1 cellular context compared by ENCODE assay signal in genomic region chr1:25239681-25240541, GRCh38.
TF ChIP-seq lines count a peak whose summit lies in the region.

No MANE protein-coding gene starts in this region.

TF ChIP-seq in HEK293, 187 proteins besides CTCF, POLR2A, EP300 and RAD21 (continued from another document and continues in another):
- TF ChIP-seq, protein P1, sequence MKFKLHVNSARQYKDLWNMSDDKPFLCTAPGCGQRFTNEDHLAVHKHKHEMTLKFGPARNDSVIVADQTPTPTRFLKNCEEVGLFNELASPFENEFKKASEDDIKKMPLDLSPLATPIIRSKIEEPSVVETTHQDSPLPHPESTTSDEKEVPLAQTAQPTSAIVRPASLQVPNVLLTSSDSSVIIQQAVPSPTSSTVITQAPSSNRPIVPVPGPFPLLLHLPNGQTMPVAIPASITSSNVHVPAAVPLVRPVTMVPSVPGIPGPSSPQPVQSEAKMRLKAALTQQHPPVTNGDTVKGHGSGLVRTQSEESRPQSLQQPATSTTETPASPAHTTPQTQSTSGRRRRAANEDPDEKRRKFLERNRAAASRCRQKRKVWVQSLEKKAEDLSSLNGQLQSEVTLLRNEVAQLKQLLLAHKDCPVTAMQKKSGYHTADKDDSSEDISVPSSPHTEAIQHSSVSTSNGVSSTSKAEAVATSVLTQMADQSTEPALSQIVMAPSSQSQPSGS (tag by site-specific recombination; IDR thresholded peaks at IDR 0.05; ENCODE audit: low read depth): no peak
- TF ChIP-seq REPIN1 (tag by site-specific recombination; IDR thresholded peaks at IDR 0.05; ENCODE audit: low read depth) (no peak), ZNF843 (tag by site-specific recombination; IDR thresholded peaks at IDR 0.05) (peak; percentile 80), ZBTB7A (tag by site-specific recombination; IDR thresholded peaks at IDR 0.05; ENCODE audit: low read depth) (peak; percentile 62; the same call in 1 of the 2 replicates), ZFP37 (tag by site-specific recombination; IDR thresholded peaks at IDR 0.05) (peak; percentile 76; the same call in 1 of the 2 replicates), ZBTB48 (tag by site-specific recombination; IDR thresholded peaks at IDR 0.05) (peak; percentile 95), ZNF785 (tag by site-specific recombination; IDR thresholded peaks at IDR 0.05) (no peak), ZNF433 (tag by site-specific recombination; IDR thresholded peaks at IDR 0.05; ENCODE audit: low read depth) (no peak), GLI4 (tag by site-specific recombination; IDR thresholded peaks at IDR 0.05) (no peak), ZNF138 (tag by site-specific recombination; IDR thresholded peaks at IDR 0.05; ENCODE audit: borderline replicate concordance) (no peak), ZNF184 (tag by site-specific recombination; IDR thresholded peaks at IDR 0.05) (no peak), GLI2 (tag by site-specific recombination; IDR thresholded peaks at IDR 0.05; ENCODE audit: borderline replicate concordance, low read depth) (no peak), ZNF214 (tag by site-specific recombination; IDR thresholded peaks at IDR 0.05; ENCODE audit: borderline replicate concordance) (no peak), ZNF121 (tag by site-specific recombination; IDR thresholded peaks at IDR 0.05) (no peak), ZEB2 (tag by site-specific recombination; IDR thresholded peaks at IDR 0.05) (peak; percentile 96), ZNF560 (tag by site-specific recombination; IDR thresholded peaks at IDR 0.05; ENCODE audit: borderline replicate concordance) (no peak), ZNF24 (tag by site-specific recombination; IDR thresholded peaks at IDR 0.05) (peak; percentile 75; the same call in 1 of the 2 replicates), ZNF76 (tag by site-specific recombination; IDR thresholded peaks at IDR 0.05; ENCODE audit: borderline replicate concordance, low read depth) (peak; percentile 19; the same call in 1 of the 2 replicates), YY1 (tag by site-specific recombination; IDR thresholded peaks at IDR 0.05) (no peak), ZNF280D (tag by site-specific recombination; IDR thresholded peaks at IDR 0.05) (no peak), ZNF791 (tag by site-specific recombination; IDR thresholded peaks at IDR 0.05) (no peak), ZBTB17 (tag by site-specific recombination; IDR thresholded peaks at IDR 0.05) (peak; percentile 89), HOXC10 (CRISPR knock-in tag; IDR thresholded peaks at IDR 0.05) (no peak), KLF16 (tag by site-specific recombination; IDR thresholded peaks at IDR 0.05) (0 out of 2 replicates have a peak, but pooled peaks have one; percentile 70), ZBTB44 (tag by site-specific recombination; IDR thresholded peaks at IDR 0.05) (no peak), AEBP2 (tag by site-specific recombination; IDR thresholded peaks at IDR 0.05; ENCODE audit: borderline replicate concordance) (no peak)
- TF ChIP-seq, protein P2, sequence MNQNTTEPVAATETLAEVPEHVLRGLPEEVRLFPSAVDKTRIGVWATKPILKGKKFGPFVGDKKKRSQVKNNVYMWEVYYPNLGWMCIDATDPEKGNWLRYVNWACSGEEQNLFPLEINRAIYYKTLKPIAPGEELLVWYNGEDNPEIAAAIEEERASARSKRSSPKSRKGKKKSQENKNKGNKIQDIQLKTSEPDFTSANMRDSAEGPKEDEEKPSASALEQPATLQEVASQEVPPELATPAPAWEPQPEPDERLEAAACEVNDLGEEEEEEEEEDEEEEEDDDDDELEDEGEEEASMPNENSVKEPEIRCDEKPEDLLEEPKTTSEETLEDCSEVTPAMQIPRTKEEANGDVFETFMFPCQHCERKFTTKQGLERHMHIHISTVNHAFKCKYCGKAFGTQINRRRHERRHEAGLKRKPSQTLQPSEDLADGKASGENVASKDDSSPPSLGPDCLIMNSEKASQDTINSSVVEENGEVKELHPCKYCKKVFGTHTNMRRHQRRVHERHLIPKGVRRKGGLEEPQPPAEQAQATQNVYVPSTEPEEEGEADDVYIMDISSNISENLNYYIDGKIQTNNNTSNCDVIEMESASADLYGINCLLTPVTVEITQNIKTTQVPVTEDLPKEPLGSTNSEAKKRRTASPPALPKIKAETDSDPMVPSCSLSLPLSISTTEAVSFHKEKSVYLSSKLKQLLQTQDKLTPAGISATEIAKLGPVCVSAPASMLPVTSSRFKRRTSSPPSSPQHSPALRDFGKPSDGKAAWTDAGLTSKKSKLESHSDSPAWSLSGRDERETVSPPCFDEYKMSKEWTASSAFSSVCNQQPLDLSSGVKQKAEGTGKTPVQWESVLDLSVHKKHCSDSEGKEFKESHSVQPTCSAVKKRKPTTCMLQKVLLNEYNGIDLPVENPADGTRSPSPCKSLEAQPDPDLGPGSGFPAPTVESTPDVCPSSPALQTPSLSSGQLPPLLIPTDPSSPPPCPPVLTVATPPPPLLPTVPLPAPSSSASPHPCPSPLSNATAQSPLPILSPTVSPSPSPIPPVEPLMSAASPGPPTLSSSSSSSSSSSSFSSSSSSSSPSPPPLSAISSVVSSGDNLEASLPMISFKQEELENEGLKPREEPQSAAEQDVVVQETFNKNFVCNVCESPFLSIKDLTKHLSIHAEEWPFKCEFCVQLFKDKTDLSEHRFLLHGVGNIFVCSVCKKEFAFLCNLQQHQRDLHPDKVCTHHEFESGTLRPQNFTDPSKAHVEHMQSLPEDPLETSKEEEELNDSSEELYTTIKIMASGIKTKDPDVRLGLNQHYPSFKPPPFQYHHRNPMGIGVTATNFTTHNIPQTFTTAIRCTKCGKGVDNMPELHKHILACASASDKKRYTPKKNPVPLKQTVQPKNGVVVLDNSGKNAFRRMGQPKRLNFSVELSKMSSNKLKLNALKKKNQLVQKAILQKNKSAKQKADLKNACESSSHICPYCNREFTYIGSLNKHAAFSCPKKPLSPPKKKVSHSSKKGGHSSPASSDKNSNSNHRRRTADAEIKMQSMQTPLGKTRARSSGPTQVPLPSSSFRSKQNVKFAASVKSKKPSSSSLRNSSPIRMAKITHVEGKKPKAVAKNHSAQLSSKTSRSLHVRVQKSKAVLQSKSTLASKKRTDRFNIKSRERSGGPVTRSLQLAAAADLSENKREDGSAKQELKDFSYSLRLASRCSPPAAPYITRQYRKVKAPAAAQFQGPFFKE (tag by site-specific recombination; IDR thresholded peaks at IDR 0.05; ENCODE audit: borderline replicate concordance): no peak
- TF ChIP-seq, protein P3, sequence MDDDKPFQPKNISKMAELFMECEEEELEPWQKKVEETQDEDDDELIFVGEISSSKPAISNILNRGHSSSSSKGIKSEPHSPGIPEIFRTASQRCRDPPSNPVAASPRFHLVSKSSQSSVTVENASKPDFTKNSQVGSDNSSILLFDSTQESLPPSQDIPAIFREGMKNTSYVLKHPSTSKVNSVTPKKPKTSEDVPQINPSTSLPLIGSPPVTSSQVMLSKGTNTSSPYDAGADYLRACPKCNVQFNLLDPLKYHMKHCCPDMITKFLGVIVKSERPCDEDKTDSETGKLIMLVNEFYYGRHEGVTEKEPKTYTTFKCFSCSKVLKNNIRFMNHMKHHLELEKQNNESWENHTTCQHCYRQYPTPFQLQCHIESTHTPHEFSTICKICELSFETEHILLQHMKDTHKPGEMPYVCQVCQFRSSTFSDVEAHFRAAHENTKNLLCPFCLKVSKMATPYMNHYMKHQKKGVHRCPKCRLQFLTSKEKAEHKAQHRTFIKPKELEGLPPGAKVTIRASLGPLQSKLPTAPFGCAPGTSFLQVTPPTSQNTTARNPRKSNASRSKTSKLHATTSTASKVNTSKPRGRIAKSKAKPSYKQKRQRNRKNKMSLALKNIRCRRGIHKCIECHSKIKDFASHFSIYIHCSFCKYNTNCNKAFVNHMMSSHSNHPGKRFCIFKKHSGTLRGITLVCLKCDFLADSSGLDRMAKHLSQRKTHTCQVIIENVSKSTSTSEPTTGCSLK (tag by site-specific recombination; IDR thresholded peaks at IDR 0.05): no peak
- TF ChIP-seq, protein P4, sequence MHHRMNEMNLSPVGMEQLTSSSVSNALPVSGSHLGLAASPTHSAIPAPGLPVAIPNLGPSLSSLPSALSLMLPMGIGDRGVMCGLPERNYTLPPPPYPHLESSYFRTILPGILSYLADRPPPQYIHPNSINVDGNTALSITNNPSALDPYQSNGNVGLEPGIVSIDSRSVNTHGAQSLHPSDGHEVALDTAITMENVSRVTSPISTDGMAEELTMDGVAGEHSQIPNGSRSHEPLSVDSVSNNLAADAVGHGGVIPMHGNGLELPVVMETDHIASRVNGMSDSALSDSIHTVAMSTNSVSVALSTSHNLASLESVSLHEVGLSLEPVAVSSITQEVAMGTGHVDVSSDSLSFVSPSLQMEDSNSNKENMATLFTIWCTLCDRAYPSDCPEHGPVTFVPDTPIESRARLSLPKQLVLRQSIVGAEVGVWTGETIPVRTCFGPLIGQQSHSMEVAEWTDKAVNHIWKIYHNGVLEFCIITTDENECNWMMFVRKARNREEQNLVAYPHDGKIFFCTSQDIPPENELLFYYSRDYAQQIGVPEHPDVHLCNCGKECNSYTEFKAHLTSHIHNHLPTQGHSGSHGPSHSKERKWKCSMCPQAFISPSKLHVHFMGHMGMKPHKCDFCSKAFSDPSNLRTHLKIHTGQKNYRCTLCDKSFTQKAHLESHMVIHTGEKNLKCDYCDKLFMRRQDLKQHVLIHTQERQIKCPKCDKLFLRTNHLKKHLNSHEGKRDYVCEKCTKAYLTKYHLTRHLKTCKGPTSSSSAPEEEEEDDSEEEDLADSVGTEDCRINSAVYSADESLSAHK (tag by site-specific recombination; IDR thresholded peaks at IDR 0.05): peak; percentile 45; the same call in 1 of the 2 replicates
- TF ChIP-seq, protein P5, sequence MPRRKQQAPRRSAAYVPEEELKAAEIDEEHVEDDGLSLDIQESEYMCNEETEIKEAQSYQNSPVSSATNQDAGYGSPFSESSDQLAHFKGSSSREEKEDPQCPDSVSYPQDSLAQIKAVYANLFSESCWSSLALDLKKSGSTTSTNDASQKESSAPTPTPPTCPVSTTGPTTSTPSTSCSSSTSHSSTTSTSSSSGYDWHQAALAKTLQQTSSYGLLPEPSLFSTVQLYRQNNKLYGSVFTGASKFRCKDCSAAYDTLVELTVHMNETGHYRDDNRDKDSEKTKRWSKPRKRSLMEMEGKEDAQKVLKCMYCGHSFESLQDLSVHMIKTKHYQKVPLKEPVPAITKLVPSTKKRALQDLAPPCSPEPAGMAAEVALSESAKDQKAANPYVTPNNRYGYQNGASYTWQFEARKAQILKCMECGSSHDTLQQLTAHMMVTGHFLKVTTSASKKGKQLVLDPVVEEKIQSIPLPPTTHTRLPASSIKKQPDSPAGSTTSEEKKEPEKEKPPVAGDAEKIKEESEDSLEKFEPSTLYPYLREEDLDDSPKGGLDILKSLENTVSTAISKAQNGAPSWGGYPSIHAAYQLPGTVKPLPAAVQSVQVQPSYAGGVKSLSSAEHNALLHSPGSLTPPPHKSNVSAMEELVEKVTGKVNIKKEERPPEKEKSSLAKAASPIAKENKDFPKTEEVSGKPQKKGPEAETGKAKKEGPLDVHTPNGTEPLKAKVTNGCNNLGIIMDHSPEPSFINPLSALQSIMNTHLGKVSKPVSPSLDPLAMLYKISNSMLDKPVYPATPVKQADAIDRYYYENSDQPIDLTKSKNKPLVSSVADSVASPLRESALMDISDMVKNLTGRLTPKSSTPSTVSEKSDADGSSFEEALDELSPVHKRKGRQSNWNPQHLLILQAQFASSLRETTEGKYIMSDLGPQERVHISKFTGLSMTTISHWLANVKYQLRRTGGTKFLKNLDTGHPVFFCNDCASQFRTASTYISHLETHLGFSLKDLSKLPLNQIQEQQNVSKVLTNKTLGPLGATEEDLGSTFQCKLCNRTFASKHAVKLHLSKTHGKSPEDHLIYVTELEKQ (tag by site-specific recombination; IDR thresholded peaks at IDR 0.05; ENCODE audit: borderline replicate concordance): no peak
- TF ChIP-seq, protein P6, sequence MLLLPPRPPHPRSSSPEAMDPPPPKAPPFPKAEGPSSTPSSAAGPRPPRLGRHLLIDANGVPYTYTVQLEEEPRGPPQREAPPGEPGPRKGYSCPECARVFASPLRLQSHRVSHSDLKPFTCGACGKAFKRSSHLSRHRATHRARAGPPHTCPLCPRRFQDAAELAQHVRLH (tag by site-specific recombination; IDR thresholded peaks at IDR 0.05): peak; percentile 95
